In the genomic region with DNA sequence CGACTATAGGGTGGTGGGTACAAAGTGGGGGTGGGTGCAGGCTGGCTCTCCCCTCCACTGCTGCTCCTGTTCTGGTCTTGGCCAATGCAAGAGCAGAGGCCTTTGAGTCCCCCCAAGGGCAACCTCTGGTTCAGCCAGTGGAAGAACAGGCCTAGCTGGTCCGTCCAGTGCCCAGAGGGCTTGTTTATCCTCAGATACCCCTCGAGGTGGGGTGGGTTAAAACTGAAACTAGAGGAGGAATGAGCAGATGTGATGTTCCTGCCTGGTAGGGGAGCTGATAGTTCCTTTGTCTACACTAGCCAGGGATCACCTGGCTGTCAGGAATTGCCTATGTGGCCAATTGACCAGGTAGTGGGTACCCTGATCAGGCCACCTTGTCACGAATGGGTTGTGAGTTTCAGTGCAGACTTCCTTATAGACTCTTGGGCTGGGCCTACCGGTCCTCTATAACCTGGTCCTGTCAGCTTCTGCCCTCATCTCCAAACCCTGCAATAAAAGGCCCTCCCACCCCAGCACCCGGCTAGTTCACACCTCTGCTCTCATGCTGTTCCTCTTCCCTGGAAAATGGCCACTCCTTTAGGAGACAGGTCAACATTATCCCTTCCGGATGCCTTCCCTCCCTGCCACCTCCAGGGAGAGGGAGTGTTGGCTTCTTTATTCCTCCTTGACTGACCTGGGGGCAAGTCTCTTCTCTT, we compare ENCODE assay signal across 16 cellular contexts. TPM values are rescaled to one million over a fixed set of nuclear protein-coding genes. Genes with fewer than 3 reads are reported as not detected.
DNase-seq lines count a peak whose midpoint lies in the region; TF ChIP-seq lines count a peak whose summit lies in the region.
"Had no signal": no experiment of that assay in that cellular context is flagged by ENCODE, and none has a peak within 500 bp of the region (broad histone marks: within the 10 kb centered on the region; RNA-seq: fewer than 3 reads in every experiment).

No MANE protein-coding gene starts in this region.

- H3F3A ChIP-seq in PC-9 (ENCODE audit: insufficient read depth, low read depth) = peaks cover 31% of the 10 kb centered on the region

- peaks cover 18% of the 10 kb centered on the region for H3K4me1 Mint-ChIP-seq in MCF 10A (ENCODE audit: insufficient read depth, unreplicated experiment)

- H3K4me3 Mint-ChIP-seq in MCF 10A (ENCODE audit: unreplicated experiment) = no peak overlapping the region
- H3K4me3 Mint-ChIP-seq: stimulated activated naive CD8-positive, alpha-beta T cell treated with anti-CD3 and anti-CD28 coated beads, Interleukin-15, Interleukin-2, amounts not matched to agents 100 ng/mL and 50 ng/mL, for 24 hours; T-cell had no signal

- no peaks in the 10 kb centered on the region for H3K36me3 ChIP-seq in breast epithelium
- no peaks in the 10 kb centered on the region for H3K36me3 ChIP-seq in PC-9 (ENCODE audit: low read depth)
- no peaks in the 10 kb centered on the region for H3K36me3 ChIP-seq in A673 (ENCODE audit: insufficient read depth, low read length, poor library complexity, severe bottlenecking)
- H3K36me3 ChIP-seq: HAP-1, left ventricle myocardium inferior had no signal

- H3K4me1 ChIP-seq in breast epithelium (no peaks in the 10 kb centered on the region), PC-9 (replicated peaks; ENCODE audit: insufficient read depth) (peaks cover 43% of the 10 kb centered on the region), A673 (ENCODE audit: insufficient read depth, low read length, poor library complexity, severe bottlenecking) (peaks cover 10% of the 10 kb centered on the region)

- H3K27me3 ChIP-seq in breast epithelium (no peaks in the 10 kb centered on the region), PC-9 (ENCODE audit: insufficient read depth, low read depth) (no peaks in the 10 kb centered on the region), A673 (replicated peaks; ENCODE audit: insufficient read depth, low read depth, low read length, poor library complexity) (no peaks in the 10 kb centered on the region)

- H3K4me3 ChIP-seq in breast epithelium (no peak overlapping the region), PC-9 (peak overlapping the region; percentile 11; the same call in 1 of the 2 replicates), A673 (ENCODE audit: low read depth, low read length, poor library complexity, severe bottlenecking) (no peak overlapping the region)
- H3K4me3 ChIP-seq: HAP-1, left ventricle myocardium inferior had no signal

- H3K9me2 ChIP-seq in PC-9 (ENCODE audit: insufficient read depth) = no peaks in the 10 kb centered on the region

- TF ChIP-seq POLR2A in breast epithelium (IDR thresholded peaks at IDR 0.05) = no peak

- no peaks in the 10 kb centered on the region for H3K9me3 ChIP-seq in breast epithelium
- no peaks in the 10 kb centered on the region for H3K9me3 ChIP-seq in PC-9 (ENCODE audit: insufficient read depth, low read depth)
- H3K9me3 ChIP-seq in A673 (ENCODE audit: low read depth, low read length, poor library complexity, severe bottlenecking) = no peaks in the 10 kb centered on the region
- H3K9me3 ChIP-seq: HAP-1, left ventricle myocardium inferior had no signal

- DNase-seq in breast epithelium (ENCODE audit: low spot score in 2 of 2) = peak; percentile 40 to 71
- DNase-seq in MCF 10A (ENCODE audit: unreplicated experiment) = no peak
- peak; percentile 98 for DNase-seq in PC-9
- DNase-seq in left kidney (ENCODE audit: low read depth, low spot score) = peak; percentile 52
- DNase-seq in ureter (ENCODE audit: low spot score) = peak; percentile 70
- DNase-seq in T-helper 1 cell = no peak
- DNase-seq in A673 (ENCODE audit: low spot score) = no peak
- no peak for DNase-seq in AG08396 (ENCODE audit: low spot score)
- DNase-seq: activated CD8-positive, alpha-beta memory T cell treated with anti-CD3 and anti-CD28 coated beads, Interleukin-2, amount 50 U/mL, for 4 hours; activated naive CD4-positive, alpha-beta T cell treated with Interleukin-2 at 50 U/mL for 16 hours; left ventricle myocardium inferior; NK-92 treated with Interleukin-12 subunit alpha and Interleukin-12 subunit beta, amount 100 ng/mL, for 24 hours; stimulated activated CD4-positive, alpha-beta T cell treated with anti-CD3 and anti-CD28 coated beads, Interleukin-12 subunit alpha, Interleukin-12 subunit beta, amount 100 ng/mL, for 4 hours; T-cell had no signal

- POLR2A ChIA-PET in MCF 10A (lab: Yijun Ruan, JAX) = interaction anchor here (1.5 kb wide), 1 partner anchor 13 kb away, joined by 4 read pairs; no protein-coding TSS in a partner anchor
- POLR2A ChIA-PET in PC-9 (lab: Charles Lee; ENCODE audit: unreplicated experiment) = interaction anchor here (0.5 to 1.2 kb wide), 11 partner anchors 14 to 390 kb away, joined by 3 to 10 read pairs (median 5); no protein-coding TSS in a partner anchor
- POLR2A ChIA-PET in A673 (lab: Charles Lee; ENCODE audit: low non-redundant PET) = no interaction called here

- H4K20me1 ChIP-seq in PC-9 (ENCODE audit: insufficient read depth) = no peaks in the 10 kb centered on the region

- intact Hi-C loops in breast epithelium (cut with DNase I; ENCODE audit: low total_unique reads) = no loop called here
- intact Hi-C loops in MCF 10A (cut with micrococcal nuclease) = loop anchor here (2.0 kb wide), 2 partner anchors 69 to 327 kb away; no protein-coding TSS in a partner anchor
- intact Hi-C loops in PC-9 (cut with micrococcal nuclease; ENCODE audit: unreplicated experiment) = loop anchor here (1.0 to 5.0 kb wide), 14 partner anchors 29 to 390 kb away; a partner anchor contains a TSS
- intact Hi-C loops in A673 (cut with micrococcal nuclease; ENCODE audit: unreplicated experiment) = loop anchor here (10.0 kb wide), 1 partner anchor 393 kb away; no protein-coding TSS in a partner anchor

- H3K4me2 ChIP-seq in PC-9 = peak overlapping the region; percentile 70

- H3K9me3 Mint-ChIP-seq in MCF 10A (ENCODE audit: unreplicated experiment) = no peaks in the 10 kb centered on the region
- H3K9me3 Mint-ChIP-seq: stimulated activated naive CD8-positive, alpha-beta T cell treated with anti-CD3 and anti-CD28 coated beads, Interleukin-15, Interleukin-2, amounts not matched to agents 100 ng/mL and 50 ng/mL, for 24 hours; T-cell had no signal

- no peaks in the 10 kb centered on the region for H3K27me3 Mint-ChIP-seq in MCF 10A (ENCODE audit: insufficient read depth, unreplicated experiment)
- H3K27me3 Mint-ChIP-seq: stimulated activated naive CD8-positive, alpha-beta T cell treated with anti-CD3 and anti-CD28 coated beads, Interleukin-15, Interleukin-2, amounts not matched to agents 100 ng/mL and 50 ng/mL, for 24 hours; T-cell had no signal

- no peaks in the 10 kb centered on the region for H3K36me3 Mint-ChIP-seq in MCF 10A (ENCODE audit: insufficient read depth, unreplicated experiment)
- H3K36me3 Mint-ChIP-seq: T-cell had no signal

- BruUV-seq in MCF 10A (replicated peaks; lab: Mats Ljungman, UMichigan) = no TSS peak
- BruUV-seq in PC-9 (replicated peaks; lab: Mats Ljungman, UMichigan) = TSS peak; percentile 23
- BruUV-seq in A673 (replicated peaks; lab: Mats Ljungman, UMichigan) = no TSS peak

- no peak overlapping the region for H3K27ac Mint-ChIP-seq in MCF 10A (ENCODE audit: low read depth, unreplicated experiment)
- H3K27ac Mint-ChIP-seq: T-cell had no signal

- H2AFZ ChIP-seq in PC-9 = no peak overlapping the region

- peak overlapping the region; percentile 80 to 82 for H3K27ac ChIP-seq in breast epithelium
- peak overlapping the region; percentile 61 for H3K27ac ChIP-seq in PC-9
- no peak overlapping the region for H3K27ac ChIP-seq in A673 (ENCODE audit: low read depth, low read length, poor library complexity, severe bottlenecking)
- H3K27ac ChIP-seq: left ventricle myocardium inferior had no signal

- TF ChIP-seq CTCF in breast epithelium (IDR thresholded peaks at IDR 0.05) = no peak
- no peak for TF ChIP-seq CTCF in MCF 10A (IDR thresholded peaks at IDR 0.05; ENCODE audit: unreplicated experiment)
- no peak for TF ChIP-seq CTCF in PC-9 (conservative IDR thresholded peaks at IDR 0.05)
- no peak for TF ChIP-seq CTCF in A673 (conservative IDR thresholded peaks at IDR 0.05; ENCODE audit: low read depth, low read length)

- CTCF ChIA-PET in MCF 10A (lab: Yijun Ruan, JAX) (interaction anchor here (0.5 to 5.8 kb wide), 22 partner anchors 9 to 1904 kb away, joined by 3 to 45 read pairs (median 4); no protein-coding TSS in a partner anchor), PC-9 (lab: Charles Lee) (interaction anchor here (0.5 to 2.4 kb wide), 21 partner anchors 10 to 532 kb away, joined by 3 to 35 read pairs (median 4); no protein-coding TSS in a partner anchor), A673 (lab: Charles Lee) (interaction anchor here (1.3 kb wide), 1 partner anchor 34 kb away, joined by 11 read pairs; no protein-coding TSS in a partner anchor)

- H3K79me2 ChIP-seq in PC-9 (ENCODE audit: low read depth) = no peaks in the 10 kb centered on the region

RNA-seq across cellular contexts. Expression of a gene that starts 10.7 kb away (rescaled TPM):
- total RNA-seq in breast epithelium = 100 to 1,000 TPM; 467 to 860 (median 474) TPM
- 277 and 296 TPM in 2 replicates for total RNA-seq in MCF 10A (2022)
- total RNA-seq in PC-9 (2021) = 1,314 and 1,931 TPM in 2 replicates
- 583 TPM for total RNA-seq in ureter
- total RNA-seq in A673 (2021) = 1,040 and 1,112 TPM in 2 replicates

RNA-seq across cellular contexts. Expression of a gene that starts 42.1 kb away (rescaled TPM):
- 10 to 100 TPM; 19.5 to 42.0 (median 24.6) TPM for total RNA-seq in breast epithelium
- total RNA-seq in MCF 10A (2022) = 23.8 and 24.8 TPM in 2 replicates
- 62.2 and 93.5 TPM in 2 replicates for total RNA-seq in PC-9 (2021)
- 45.7 TPM for total RNA-seq in ureter
- 28.3 and 35.8 TPM in 2 replicates for total RNA-seq in A673 (2021)

Comparison
In these comparisons a context has a peak if more than half of its experiments do, and no peak if none do; other contexts are left out.
1. DNase-seq: peak in breast epithelium (2 of 2), PC-9 (2 of 2), left kidney (single experiment) and ureter (single experiment); none in MCF 10A (single experiment), T-helper 1 cell (0 of 5), A673 (single experiment) and AG08396 (single experiment).